In genomic region chr7:127755965-127756364, GRCh38 we compare ENCODE assay signal across 18 cellular contexts.
A peak's percentile ranks its signal among the peaks of the same experiment; 100 is the strongest.
DNase-seq lines count a peak whose midpoint lies in the region; ATAC-seq and TF ChIP-seq lines count a peak whose summit lies in the region.
"Had no signal": no experiment of that assay in that cellular context is flagged by ENCODE, and none has a peak within 500 bp of the region (broad histone marks: within the 10 kb centered on the region; RNA-seq: fewer than 3 reads in every experiment).

No MANE protein-coding gene starts in this region.

- H3K9me3 ChIP-seq in Caco-2: no peaks in the 10 kb centered on the region
- H3K9me3 ChIP-seq: A549 had no signal

- CTCF ChIA-PET in Caco-2 (lab: Charles Lee): no interaction called here

- no TSS peak for BruUV-seq in Caco-2 (replicated peaks; lab: Mats Ljungman, UMichigan)

- H3K36me3 ChIP-seq in Caco-2 (ENCODE audit: control insufficient read depth, insufficient read depth, low read length): no peaks in the 10 kb centered on the region; the same call in 1 of the 2 replicates

- H3K36me3 Mint-ChIP-seq in Caco-2 (ENCODE audit: insufficient read depth, unreplicated experiment) (peaks cover 5% of the 10 kb centered on the region), immature natural killer cell (peaks cover 0 to 13% (median 6%) of the 10 kb centered on the region in 3 donors), nephron progenitor cell (ENCODE audit: low read depth) (peaks cover 12% of the 10 kb centered on the region), chondrocyte (ENCODE audit: low read depth) (no peaks in the 10 kb centered on the region)

- POLR2A ChIA-PET in Caco-2 (lab: Charles Lee): no interaction called here

- no peaks in the 10 kb centered on the region for H3K27me3 ChIP-seq in Caco-2 (replicated peaks; ENCODE audit: control insufficient read depth, insufficient read depth, low read length)

- H3K27me3 Mint-ChIP-seq in Caco-2 (ENCODE audit: insufficient read depth, unreplicated experiment): no peaks in the 10 kb centered on the region
- peaks cover 0 to 5% (median 0%) of the 10 kb centered on the region in 3 donors for H3K27me3 Mint-ChIP-seq in immature natural killer cell (ENCODE audit: low read depth in 3 of 3)
- no peaks in the 10 kb centered on the region for H3K27me3 Mint-ChIP-seq in nephron progenitor cell (ENCODE audit: low read depth, poor library complexity)
- no peaks in the 10 kb centered on the region for H3K27me3 Mint-ChIP-seq in chondrocyte (ENCODE audit: low read depth)
- H3K27me3 Mint-ChIP-seq: CD4-positive, alpha-beta T cell had no signal

- peak overlapping the region; percentile 22 for H3K27ac Mint-ChIP-seq in Caco-2 (ENCODE audit: unreplicated experiment)
- peak overlapping the region; percentile 28 to 77 (median 49) for H3K27ac Mint-ChIP-seq in immature natural killer cell
- H3K27ac Mint-ChIP-seq in nephron progenitor cell: peak overlapping the region; percentile 78
- no peak overlapping the region for H3K27ac Mint-ChIP-seq in chondrocyte (ENCODE audit: unreplicated experiment)
- H3K27ac Mint-ChIP-seq: CD4-positive, alpha-beta T cell; GM23338; HFFc6 had no signal

- ATAC-seq in GM19397 (IDR thresholded peaks at IDR 0.05; ENCODE audit: unreplicated experiment): no peak
- ATAC-seq: A549, GM23338 had no signal

- no peak for DNase-seq in Caco-2
- peak; percentile 61 for DNase-seq in NCI-H82 treated with DMSO at 0.1 percent for 48 hours (lab: John Stamatoyannopoulos, UW; ENCODE audit: unreplicated experiment)
- no peak for DNase-seq in immature natural killer cell
- no peak for DNase-seq in nephron progenitor cell
- DNase-seq in T-helper 1 cell: no peak
- no peak for DNase-seq in stimulated activated CD4-positive, alpha-beta T cell treated with anti-CD3 and anti-CD28 coated beads, Interleukin-4, amount 100 ng/mL, for 1 hour
- no peak for DNase-seq in chondrocyte (ENCODE audit: low spot score)
- DNase-seq: AML-193; CD4-positive, alpha-beta T cell; DMS153; DMS79; GDM1; HCEC 1CT; HFFc6; IMR-90 had no signal

- H3K4me1 Mint-ChIP-seq in Caco-2 (ENCODE audit: low read depth, unreplicated experiment): peaks cover 24% of the 10 kb centered on the region
- H3K4me1 Mint-ChIP-seq in immature natural killer cell: peaks cover 94 to 100% of the 10 kb centered on the region in 2 donors
- peaks cover 22% of the 10 kb centered on the region for H3K4me1 Mint-ChIP-seq in nephron progenitor cell
- peaks cover 18% of the 10 kb centered on the region for H3K4me1 Mint-ChIP-seq in chondrocyte (ENCODE audit: low read depth)

- peaks cover 18% of the 10 kb centered on the region for H3K4me1 ChIP-seq in Caco-2

- no peak overlapping the region for H3K4me3 ChIP-seq in Caco-2 (ENCODE audit: low read depth, low read length)
- H3K4me3 ChIP-seq: A549, GM23338 had no signal

- TF ChIP-seq CTCF in Caco-2 (IDR thresholded peaks at IDR 0.05; ENCODE audit: insufficient read depth in 1 of 2, low read depth in 1 of 2, low read length in 1 of 2, severe bottlenecking in 1 of 2, unreplicated experiment in 1 of 2) (no peak), nephron progenitor cell (IDR thresholded peaks at IDR 0.05) (no peak), chondrocyte (IDR thresholded peaks at IDR 0.05) (no peak)

- intact Hi-C loops in Caco-2 (cut with micrococcal nuclease; ENCODE audit: unreplicated experiment): no loop called here

- H3K4me3 Mint-ChIP-seq in Caco-2 (ENCODE audit: unreplicated experiment) (no peak overlapping the region), immature natural killer cell (peak overlapping the region; percentile 1 to 51 (median 30)), nephron progenitor cell (no peak overlapping the region), chondrocyte (ENCODE audit: unreplicated experiment) (no peak overlapping the region)
- H3K4me3 Mint-ChIP-seq: CD4-positive, alpha-beta T cell; GM23338; HFFc6 had no signal

- H3K9me3 Mint-ChIP-seq in Caco-2 (ENCODE audit: unreplicated experiment) (no peaks in the 10 kb centered on the region), immature natural killer cell (peaks cover 0 to 2% (median 0%) of the 10 kb centered on the region in 6 donors), nephron progenitor cell (no peaks in the 10 kb centered on the region), chondrocyte (ENCODE audit: low read depth) (no peaks in the 10 kb centered on the region)
- H3K9me3 Mint-ChIP-seq: CD4-positive, alpha-beta T cell; GM23338; HFFc6 had no signal

Comparison
In these comparisons a context has a peak if more than half of its experiments do, and no peak if none do; other contexts are left out.
1. H3K4me3 Mint-ChIP-seq: peak in immature natural killer cell (5 of 5); none in Caco-2 (single experiment), nephron progenitor cell (single experiment) and chondrocyte (single experiment).